ENCODE assay signal across 8 cellular contexts in the genomic region with DNA sequence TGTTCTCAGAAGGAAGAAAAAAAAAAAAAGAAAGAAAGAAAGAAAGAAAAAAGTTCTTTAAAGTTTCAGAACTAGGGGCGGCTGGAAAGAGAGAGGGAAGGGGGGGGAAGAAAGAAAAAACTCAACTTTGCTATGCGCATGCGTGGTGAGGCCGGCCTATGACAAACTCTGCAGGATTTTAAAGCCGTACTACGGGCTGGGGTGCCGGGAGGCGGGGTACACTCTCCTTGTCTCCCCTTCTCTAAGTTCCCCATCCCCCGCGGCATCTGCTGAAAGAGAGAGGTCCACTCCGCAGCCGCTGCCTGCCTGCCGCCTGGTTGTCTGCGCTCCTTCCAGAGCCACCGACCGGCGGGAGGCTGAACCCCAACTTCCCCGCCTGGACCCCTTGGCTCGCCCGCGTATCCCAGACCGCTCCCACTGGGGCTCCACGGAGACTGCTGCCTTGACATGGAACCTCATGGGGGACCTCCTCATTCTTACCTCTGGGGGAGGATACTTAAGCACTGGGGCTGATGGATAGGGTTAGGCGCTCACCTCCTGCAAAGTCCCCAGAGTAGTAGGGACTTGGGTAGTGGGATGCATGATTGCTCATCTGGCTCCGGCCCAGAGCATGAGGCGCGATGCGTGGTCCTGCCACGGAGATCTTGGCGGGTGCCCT. TPM values are rescaled to one million over a fixed set of nuclear protein-coding genes. Genes with fewer than 3 reads are reported as not detected.
DNase-seq lines count a peak whose midpoint lies in the region; ATAC-seq, FAIRE-seq and TF ChIP-seq lines count a peak whose summit lies in the region.

No MANE protein-coding gene starts in this region.

- H3K27me3 Mint-ChIP-seq in astrocyte (ENCODE audit: low read depth, unreplicated experiment) = peaks cover 7% of the 10 kb centered on the region

- H3K27ac Mint-ChIP-seq in astrocyte (ENCODE audit: unreplicated experiment) = no peak overlapping the region

- in situ Hi-C loops in G401 (cut with HindIII; ENCODE audit: low sequenced_read_pairs) = no loop called here

- H3K9me3 Mint-ChIP-seq in astrocyte (ENCODE audit: unreplicated experiment) = no peaks in the 10 kb centered on the region

- H4K20me1 ChIP-seq in astrocyte (ENCODE audit: insufficient read depth, low read length) = no peaks in the 10 kb centered on the region

- H3K4me2 ChIP-seq in astrocyte (ENCODE audit: low read length) = peak overlapping the region; percentile 97

- peaks cover 53% of the 10 kb centered on the region for H3K79me2 ChIP-seq in astrocyte (ENCODE audit: insufficient read depth, low read length)

- peak overlapping the region; percentile 97 for H3K27ac ChIP-seq in astrocyte (ENCODE audit: low read depth, low read length)

- H3K27me3 ChIP-seq in astrocyte (ENCODE audit: insufficient read depth, low read length) = no peaks in the 10 kb centered on the region

- no peak for FAIRE-seq in astrocyte (lab: Jason Lieb, UNC)

- peak overlapping the region; percentile 87 for H3K4me3 ChIP-seq in astrocyte (ENCODE audit: insufficient read depth, low read depth, low read length)

- TF ChIP-seq CTCF in astrocyte (IDR thresholded peaks at IDR 0.05; ENCODE audit: insufficient read depth, low read depth, low read length) = no peak

- ATAC-seq in GM18858 (IDR thresholded peaks at IDR 0.05; ENCODE audit: unreplicated experiment) = no peak

- peak overlapping the region; percentile 85 for H3K4me3 Mint-ChIP-seq in astrocyte (ENCODE audit: unreplicated experiment)

- DNase-seq in G401 (ENCODE audit: low spot score) (peak; percentile 57), HuH-7.5 (ENCODE audit: low spot score) (peak; percentile 27), astrocyte (ENCODE audit: low read depth) (peak; percentile 75), hepatic stellate cell (ENCODE audit: low spot score) (peak; percentile 88), retina (peak; percentile 76), NCI-H1930 (lab: John Stamatoyannopoulos, UW) (no peak), DMS153 (lab: John Stamatoyannopoulos, UW) (no peak)

- peaks cover 45% of the 10 kb centered on the region for H3K4me1 ChIP-seq in astrocyte (ENCODE audit: insufficient read depth, low read length)

- peaks cover 15% of the 10 kb centered on the region for H3K4me1 Mint-ChIP-seq in astrocyte (ENCODE audit: low read depth, unreplicated experiment)

- H3K9me3 ChIP-seq in astrocyte (ENCODE audit: insufficient read depth, low read depth, low read length) = no peaks in the 10 kb centered on the region

- H3K9ac ChIP-seq in astrocyte (ENCODE audit: low read length) = peak overlapping the region; percentile 99

- peak overlapping the region; percentile 61 for H2AFZ ChIP-seq in astrocyte (ENCODE audit: low read depth, low read length)

- no peaks in the 10 kb centered on the region for H3K36me3 ChIP-seq in astrocyte (ENCODE audit: insufficient read depth, low read length)

- H3K36me3 Mint-ChIP-seq in astrocyte (ENCODE audit: low read depth, unreplicated experiment) = no peaks in the 10 kb centered on the region

RNA-seq across cellular contexts. Expression of a gene that starts 1.4 kb away (rescaled TPM):
- total RNA-seq in G401 (2014; rRNA removed; shearing (Covaris generic)) = 16.4 and 18.4 TPM in 2 replicates
- total RNA-seq in astrocyte = 45.8 and 66.2 TPM in 2 replicates

Comparison
In these comparisons a context has a peak if more than half of its experiments do, and no peak if none do; other contexts are left out.
1. DNase-seq: peak in G401 (single experiment), HuH-7.5 (single experiment), astrocyte (single experiment), hepatic stellate cell (single experiment) and retina (single experiment); none in NCI-H1930 (0 of 2) and DMS153 (single experiment).